Comparison of ENCODE assay signal across 22 cellular contexts in the genomic region with DNA sequence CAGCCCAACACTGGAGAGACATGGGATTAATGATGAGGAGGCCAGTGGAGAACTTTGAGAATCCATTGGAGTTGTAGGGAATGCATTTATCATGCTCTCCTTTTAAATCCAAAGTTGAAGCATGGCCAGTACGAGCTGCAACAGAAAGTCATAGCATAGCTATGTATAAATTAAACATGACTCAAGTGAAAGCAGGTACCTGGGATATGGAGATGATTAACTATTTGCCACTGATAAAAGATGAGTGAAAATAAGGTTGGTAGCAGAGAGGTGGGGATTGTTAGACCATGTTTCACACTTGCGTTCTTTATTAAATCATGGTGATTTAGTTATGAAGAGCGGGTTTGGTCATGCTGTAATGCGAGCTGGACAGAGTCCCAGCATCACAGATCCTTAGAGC.
DNase-seq lines count a peak whose midpoint lies in the region; ATAC-seq and TF ChIP-seq lines count a peak whose summit lies in the region.
"Had no signal": no experiment of that assay in that cellular context is flagged by ENCODE, and none has a peak within 500 bp of the region (broad histone marks: within the 10 kb centered on the region; RNA-seq: fewer than 3 reads in every experiment).

No MANE protein-coding gene starts in this region.

- no peak for TF ChIP-seq CTCF in fibroblast of the aortic adventitia (IDR thresholded peaks at IDR 0.05; ENCODE audit: insufficient read depth, low read length)

- DNase-seq in HCEC 1CT (peak; percentile 73), astrocyte of the hippocampus (ENCODE audit: low read depth, low spot score) (peak; percentile 64), fibroblast of the aortic adventitia (ENCODE audit: low read depth) (peak; percentile 62), renal cortical epithelial cell (ENCODE audit: low read depth) (peak; percentile 89), NK-92 (lab: John Stamatoyannopoulos, UW; ENCODE audit: unreplicated experiment) (no peak)
- no peak for DNase-seq in stimulated activated CD8-positive, alpha-beta memory T cell treated with anti-CD3 and anti-CD28 coated beads, Interleukin-4, amount 100 ng/mL, for 48 hours
- DNase-seq: activated CD4-positive, CD25-positive, alpha-beta regulatory T cell treated with anti-CD3 and anti-CD28 coated beads, Interleukin-2, amount 50 U/mL, for 72 hours; activated CD8-positive, alpha-beta T cell treated with anti-CD3 and anti-CD28 coated beads, Interleukin-2, amount 10 ng/mL, durations not matched to agents 7 days and 5 days; AML-193; body of pancreas; CD8-positive, alpha-beta memory T cell; DND-41; gastrocnemius medialis; left colon; NCI-H510A treated with DMSO at 0.1 percent for 48 hours; posterior cingulate gyrus; stimulated activated CD4-positive, alpha-beta T cell treated with anti-CD3 and anti-CD28 coated beads, Interleukin-1b, Interleukin-23, amount 100 ng/mL, for 48 hours; stimulated activated naive CD8-positive, alpha-beta T cell treated with anti-CD3 and anti-CD28 coated beads, Interleukin-15, Interleukin-2, amounts not matched to agents 100 U/mL and 50 U/mL, for 24 hours; SW 1271; thyroid gland had no signal

- no peak for ATAC-seq in GM21367 (IDR thresholded peaks at IDR 0.05; ENCODE audit: unreplicated experiment)
- ATAC-seq: activated CD8-positive, alpha-beta T cell treated with anti-CD3 and anti-CD28 coated beads, Interleukin-2, amount 10 ng/mL, durations not matched to agents 7 days and 5 days; body of pancreas; gastrocnemius medialis; left colon; natural killer cell treated with Interleukin-12 subunit alpha and Interleukin-12 subunit beta and Interleukin-15 and Interleukin-18, amount 100 ng/mL, for 72 hours; stimulated activated naive CD8-positive, alpha-beta T cell treated with anti-CD3 and anti-CD28 coated beads, Interleukin-15, Interleukin-2, amounts not matched to agents 100 U/mL and 50 U/mL, for 24 hours had no signal

- H3K4me3 ChIP-seq in fibroblast of the aortic adventitia (ENCODE audit: low read depth, low read length), result no peak overlapping the region
- H3K4me3 ChIP-seq: body of pancreas, gastrocnemius medialis, thyroid gland had no signal

Comparison
In these comparisons a context has a peak if more than half of its experiments do, and no peak if none do; other contexts are left out.
1. DNase-seq: peak in HCEC 1CT (single experiment), astrocyte of the hippocampus (single experiment), fibroblast of the aortic adventitia (single experiment) and renal cortical epithelial cell (single experiment); none in stimulated activated CD8-positive, alpha-beta memory T cell treated with anti-CD3 and anti-CD28 coated beads, Interleukin-4, amount 100 ng/mL, for 48 hours (single experiment) and NK-92 (single experiment).